ENCODE assay signal across 8 cellular contexts in the genomic region with DNA sequence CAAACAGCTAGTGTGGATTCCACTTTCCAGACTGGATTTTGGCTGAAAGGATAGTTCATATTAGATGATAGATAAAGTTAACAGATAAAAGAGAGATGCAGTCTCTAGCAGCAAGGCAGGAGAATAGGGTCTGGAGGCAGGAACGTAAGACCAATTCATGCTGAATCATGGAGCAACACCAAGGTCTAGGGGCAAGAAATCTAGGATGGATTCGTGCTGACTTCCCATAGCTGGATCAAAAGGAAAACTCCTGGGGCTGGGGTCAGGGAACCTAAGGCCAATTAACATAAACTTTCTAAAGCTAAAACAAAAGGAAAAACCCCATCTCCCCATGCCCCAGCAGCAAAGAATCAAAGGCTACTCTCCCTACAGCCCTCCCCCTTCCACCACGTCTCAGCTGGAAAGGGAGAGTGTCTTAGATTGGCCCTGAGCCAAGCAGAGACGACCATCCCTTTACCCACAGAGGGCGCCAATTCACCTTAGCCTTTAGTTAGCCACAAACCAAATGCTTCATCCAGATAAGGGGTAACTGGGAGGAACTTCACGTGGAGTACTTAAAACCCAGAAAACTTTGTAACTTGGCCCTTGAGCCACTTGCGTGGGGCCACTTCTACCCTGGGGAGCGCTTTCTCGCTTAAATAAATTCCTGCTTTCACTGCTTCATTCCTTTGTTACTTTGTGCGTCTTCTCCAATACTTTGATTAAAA. TPM values are rescaled to one million over a fixed set of nuclear protein-coding genes. Genes with fewer than 3 reads are reported as not detected.
DNase-seq lines count a peak whose midpoint lies in the region; ATAC-seq and TF ChIP-seq lines count a peak whose summit lies in the region.

No MANE protein-coding gene starts in this region.

- TF ChIP-seq POLR2A in gastroesophageal sphincter (IDR thresholded peaks at IDR 0.05), result no peak

- H3K4me1 ChIP-seq in gastroesophageal sphincter, result peaks cover 0 to 5% (median 0%) of the 10 kb centered on the region in 3 donors

- TF ChIP-seq RAD21 in Ishikawa (IDR thresholded peaks at IDR 0.05; ENCODE audit: low read depth), result peak; percentile 68

- intact Hi-C loops in sciatic nerve (cut with DNase I), result no loop called here

- peak in 1 of 4 experiments; percentile 42 for TF ChIP-seq CTCF in gastroesophageal sphincter (IDR thresholded peaks at IDR 0.05)

- H3K27ac ChIP-seq in gastroesophageal sphincter, result no peak overlapping the region

- WGBS in gastroesophageal sphincter (ENCODE audit: low coverage in 1 of 2), 2 donors, result 38 to 42% methylated on average over 8 of the region's 10 CpGs

- ATAC-seq in gastroesophageal sphincter (peak; percentile 34), sciatic nerve (peak; percentile 65), HG03196 (IDR thresholded peaks at IDR 0.05; ENCODE audit: unreplicated experiment) (no peak), HG02852 (IDR thresholded peaks at IDR 0.05; ENCODE audit: unreplicated experiment) (no peak)

- no peak overlapping the region for H3K4me3 ChIP-seq in gastroesophageal sphincter

- H3K36me3 ChIP-seq in gastroesophageal sphincter, result no peaks in the 10 kb centered on the region

- no peaks in the 10 kb centered on the region for H3K9me3 ChIP-seq in gastroesophageal sphincter

- TF ChIP-seq EP300 in Ishikawa (IDR thresholded peaks at IDR 0.05; ENCODE audit: borderline replicate concordance) (no peak), gastroesophageal sphincter (IDR thresholded peaks at IDR 0.05) (no peak)

- H3K27me3 ChIP-seq in gastroesophageal sphincter, result peaks cover 24% of the 10 kb centered on the region

- in situ Hi-C loops in Caki2 (cut with HindIII; ENCODE audit: low pct_unique_long_range_greater_than_20kb, low sequenced_read_pairs), result no loop called here

- DNase-seq in Caki2 (ENCODE audit: low read depth) (peak; percentile 47), OCI-M2 (lab: John Stamatoyannopoulos, UW; ENCODE audit: unreplicated experiment) (peak; percentile 71), activated T-cell treated with anti-CD3 and anti-CD28 coated beads for 4 hours (peak; percentile 63), sciatic nerve (ENCODE audit: low spot score) (peak; percentile 69)

TF ChIP-seq in Ishikawa, 13 proteins besides CTCF, POLR2A, EP300 and RAD21:
- TF ChIP-seq YY1 (IDR thresholded peaks at IDR 0.05; ENCODE audit: low read depth), result no peak
- peak; percentile 98 for TF ChIP-seq NFIC (IDR thresholded peaks at IDR 0.05)
TF ChIP-seq in Ishikawa: peak in this region for 1.

RNA-seq across cellular contexts. Expression of gene TREM1, which starts 7.6 kb away (rescaled TPM):
- total RNA-seq in Caki2 (2014; rRNA removed; shearing (Covaris generic); ENCODE audit: low replicate concordance), result not detected in 2 replicates
- total RNA-seq in gastroesophageal sphincter (1 to 10 TPM in 1 of 4 donors, under 1 TPM in 1, not detected in 2; 0.25 to 5.5 TPM), sciatic nerve (9.8 TPM)

RNA-seq across cellular contexts. Expression of gene TREML4, which starts 50.7 kb away (rescaled TPM):
- not detected in 2 replicates for total RNA-seq in Caki2 (2014; rRNA removed; shearing (Covaris generic); ENCODE audit: low replicate concordance)
- total RNA-seq in gastroesophageal sphincter (not detected), sciatic nerve (not detected)

RNA-seq across cellular contexts. Expression of gene NCR2, which starts 56.6 kb away (rescaled TPM):
- not detected in 2 replicates for total RNA-seq in Caki2 (2014; rRNA removed; shearing (Covaris generic); ENCODE audit: low replicate concordance)
- total RNA-seq in gastroesophageal sphincter (not detected), sciatic nerve (not detected)

Comparison
In these comparisons a context has a peak if more than half of its experiments do, and no peak if none do; other contexts are left out.
1. ATAC-seq: peak in gastroesophageal sphincter (single experiment) and sciatic nerve (single experiment); none in HG03196 (single experiment) and HG02852 (single experiment).
2. Peak in every context shown above with its lines, with median percentiles within 50 percentile points of each other: DNase-seq.